18 cellular contexts compared by ENCODE assay signal in genomic region chr4:5791654-5792053, GRCh38.
DNase-seq lines count a peak whose midpoint lies in the region; ATAC-seq, FAIRE-seq and TF ChIP-seq lines count a peak whose summit lies in the region.
"Had no signal": no experiment of that assay in that cellular context is flagged by ENCODE, and none has a peak within 500 bp of the region (broad histone marks: within the 10 kb centered on the region; RNA-seq: fewer than 3 reads in every experiment).

No MANE protein-coding gene starts in this region.

- H3K27ac ChIP-seq in heart right ventricle (no peak overlapping the region), kidney (ENCODE audit: low read depth in 2 of 2, low read length in 2 of 2) (no peak overlapping the region), aorta (ENCODE audit: low read depth in 1 of 2, low read length in 2 of 2) (no peak overlapping the region)
- H3K27ac ChIP-seq: BLaER1 had no signal

- no peak for ATAC-seq in heart right ventricle
- no peak for ATAC-seq in sciatic nerve
- peak; percentile 38 for ATAC-seq in aorta (ENCODE audit: low FRiP score)

- H3K4me3 ChIP-seq in heart right ventricle (no peak overlapping the region), kidney (ENCODE audit: low read length in 2 of 2) (no peak overlapping the region), aorta (ENCODE audit: low read length in 2 of 2) (no peak overlapping the region), foreskin fibroblast (ENCODE audit: low read depth in 1 of 2, low read length in 2 of 2) (no peak overlapping the region)
- H3K4me3 ChIP-seq: BLaER1 had no signal

- WGBS in heart right ventricle, 2 donors, result 84 to 87% methylated on average over 3 of the region's 3 CpGs
- WGBS in aorta, 2 donors, result 81 to 85% methylated on average over 3 of the region's 3 CpGs

- FAIRE-seq in kidney (lab: Jason Lieb, UNC), result no peak
- FAIRE-seq: H1 had no signal

- H3K9me3 ChIP-seq in heart right ventricle, result no peaks in the 10 kb centered on the region
- H3K9me3 ChIP-seq in kidney (ENCODE audit: control insufficient read depth in 1 of 2, low read length in 2 of 2), result no peaks in the 10 kb centered on the region
- H3K9me3 ChIP-seq in aorta (ENCODE audit: control insufficient read depth, low read length), result no peaks in the 10 kb centered on the region

- DNase-seq in cardiac septum (ENCODE audit: low spot score) (peak; percentile 35), heart right ventricle (no peak), kidney (peak; percentile 43), sciatic nerve (ENCODE audit: low spot score) (peak; percentile 18), aorta (no peak), dermis blood vessel endothelial cell (no peak), foreskin fibroblast (no peak)
- no peak for DNase-seq in activated CD8-positive, alpha-beta memory T cell treated with anti-CD3 and anti-CD28 coated beads, Interleukin-2, amount 50 U/mL, for 4 hours
- DNase-seq: 8988T; AML-193; Caco-2; CD8-positive, alpha-beta memory T cell; DND-41; GF-D8; HCEC 1CT; HFFc6 had no signal

- H3K4me1 ChIP-seq in heart right ventricle (no peaks in the 10 kb centered on the region), kidney (ENCODE audit: control insufficient read depth in 1 of 2, insufficient read depth in 1 of 2, low read depth in 1 of 2, low read length in 2 of 2) (no peaks in the 10 kb centered on the region), aorta (ENCODE audit: control insufficient read depth in 1 of 2, insufficient read depth in 2 of 2, low read length in 2 of 2) (no peaks in the 10 kb centered on the region)
- H3K4me1 ChIP-seq: BLaER1, Caco-2 had no signal

- no peak overlapping the region for H3K9ac ChIP-seq in kidney (ENCODE audit: low read length in 2 of 2)
- H3K9ac ChIP-seq: BLaER1 had no signal

- no peak for TF ChIP-seq CTCF in heart right ventricle (IDR thresholded peaks at IDR 0.05)
- TF ChIP-seq CTCF in kidney (IDR thresholded peaks at IDR 0.05; ENCODE audit: borderline replicate concordance, extremely low read depth, insufficient read depth), result no peak
- TF ChIP-seq CTCF in foreskin fibroblast (IDR thresholded peaks at IDR 0.05; ENCODE audit: low read depth, low read length), result no peak

- intact Hi-C loops in cardiac septum (cut with DNase I) (loop anchor here (5.0 kb wide), 1 partner anchor 389 kb away; no protein-coding TSS in a partner anchor), heart right ventricle (cut with DNase I) (loop anchor here in 3 of 10 donors (5.0 kb wide), 1 partner anchor 739 kb away; the partner anchor contains the start of gene STK32B (in 3 of the 3)), kidney (cut with DNase I) (no loop called here), sciatic nerve (cut with DNase I) (no loop called here), aorta (cut with DNase I) (no loop called here)

- H3K27me3 ChIP-seq in heart right ventricle (no peaks in the 10 kb centered on the region), aorta (ENCODE audit: control insufficient read depth in 1 of 2, insufficient read depth in 2 of 2, low read length in 1 of 2) (no peaks in the 10 kb centered on the region)
- H3K27me3 ChIP-seq: BLaER1 had no signal

- H3K36me3 ChIP-seq in heart right ventricle (peaks cover 0 to 35% (median 0%) of the 10 kb centered on the region in 9 donors), kidney (ENCODE audit: control insufficient read depth in 1 of 2, insufficient read depth in 2 of 2, low read length in 2 of 2) (peaks cover 18 to 28% of the 10 kb centered on the region in 2 donors), aorta (ENCODE audit: control insufficient read depth in 1 of 2, insufficient read depth in 2 of 2, low read length in 1 of 2) (peaks cover 2 to 3% of the 10 kb centered on the region in 2 donors)

Comparison
In these comparisons a context has a peak if more than half of its experiments do, and no peak if none do; other contexts are left out.
1. DNase-seq: peak in cardiac septum (single experiment), kidney (single experiment) and sciatic nerve (single experiment); none in heart right ventricle (0 of 2), aorta (0 of 2), dermis blood vessel endothelial cell (single experiment), activated CD8-positive, alpha-beta memory T cell treated with anti-CD3 and anti-CD28 coated beads, Interleukin-2, amount 50 U/mL, for 4 hours (single experiment) and foreskin fibroblast (0 of 2).